In genomic region chr1:219567341-219567947, GRCh38 we compare ENCODE assay signal across 9 cellular contexts. TPM values are rescaled to one million over a fixed set of nuclear protein-coding genes. Genes with fewer than 3 reads are reported as not detected.
DNase-seq lines count a peak whose midpoint lies in the region; ATAC-seq, FAIRE-seq and TF ChIP-seq lines count a peak whose summit lies in the region.
"Had no signal": no experiment of that assay in that cellular context is flagged by ENCODE, and none has a peak within 500 bp of the region (broad histone marks: within the 10 kb centered on the region; RNA-seq: fewer than 3 reads in every experiment).

No MANE protein-coding gene starts in this region.

- H3K4me3 ChIP-seq in fibroblast of the aortic adventitia (ENCODE audit: low read depth, low read length) (no peak overlapping the region), thoracic aorta (no peak overlapping the region)

- H3K27ac ChIP-seq in thoracic aorta = no peak overlapping the region

- ATAC-seq in HG03460 (IDR thresholded peaks at IDR 0.05; ENCODE audit: unreplicated experiment) (peak; percentile 67), thoracic aorta (ENCODE audit: insufficient number of reproducible peaks, low FRiP score, low read depth) (no peak), GM21447 (IDR thresholded peaks at IDR 0.05; ENCODE audit: unreplicated experiment) (no peak), GM19035 (IDR thresholded peaks at IDR 0.05; ENCODE audit: unreplicated experiment) (no peak)

- no peak for FAIRE-seq in RCC 7860 (lab: Jason Lieb, UNC)
- FAIRE-seq: G401.6 had no signal

- H3K36me3 ChIP-seq in thoracic aorta = no peaks in the 10 kb centered on the region

- no peaks in the 10 kb centered on the region for H3K9me3 ChIP-seq in thoracic aorta

- TF ChIP-seq CTCF in fibroblast of the aortic adventitia (IDR thresholded peaks at IDR 0.05; ENCODE audit: insufficient read depth, low read length) (peak; percentile 80), thoracic aorta (IDR thresholded peaks at IDR 0.05) (peak; percentile 37)

- no peaks in the 10 kb centered on the region for H3K4me1 ChIP-seq in thoracic aorta (ENCODE audit: control insufficient read depth in 1 of 2, low read depth in 2 of 2)

- DNase-seq in SIG-M5 treated with dmso at 0.1 percent for 504 hours (lab: John Stamatoyannopoulos, UW; ENCODE audit: unreplicated experiment) (peak; percentile 60), SIG-M5 (lab: John Stamatoyannopoulos, UW) (no peak), RCC 7860 (ENCODE audit: low spot score) (peak; percentile 24), fibroblast of the aortic adventitia (ENCODE audit: low read depth) (peak; percentile 90), thoracic aorta (ENCODE audit: low spot score) (no peak)

- no peaks in the 10 kb centered on the region for H3K27me3 ChIP-seq in thoracic aorta (replicated peaks; ENCODE audit: insufficient read depth)

RNA-seq across cellular contexts. Expression of gene ZC3H11B, which starts 45.5 kb away (rescaled TPM):
- not detected in 2 replicates for total RNA-seq in fibroblast of the aortic adventitia (ENCODE audit: low replicate concordance)
- not detected for total RNA-seq in thoracic aorta

Comparison
In these comparisons a context has a peak if more than half of its experiments do, and no peak if none do; other contexts are left out.
1. DNase-seq: peak in SIG-M5 treated with dmso at 0.1 percent for 504 hours (single experiment), RCC 7860 (single experiment) and fibroblast of the aortic adventitia (single experiment); none in SIG-M5 (single experiment) and thoracic aorta (single experiment).